19 cellular contexts compared by ENCODE assay signal in the genomic region with DNA sequence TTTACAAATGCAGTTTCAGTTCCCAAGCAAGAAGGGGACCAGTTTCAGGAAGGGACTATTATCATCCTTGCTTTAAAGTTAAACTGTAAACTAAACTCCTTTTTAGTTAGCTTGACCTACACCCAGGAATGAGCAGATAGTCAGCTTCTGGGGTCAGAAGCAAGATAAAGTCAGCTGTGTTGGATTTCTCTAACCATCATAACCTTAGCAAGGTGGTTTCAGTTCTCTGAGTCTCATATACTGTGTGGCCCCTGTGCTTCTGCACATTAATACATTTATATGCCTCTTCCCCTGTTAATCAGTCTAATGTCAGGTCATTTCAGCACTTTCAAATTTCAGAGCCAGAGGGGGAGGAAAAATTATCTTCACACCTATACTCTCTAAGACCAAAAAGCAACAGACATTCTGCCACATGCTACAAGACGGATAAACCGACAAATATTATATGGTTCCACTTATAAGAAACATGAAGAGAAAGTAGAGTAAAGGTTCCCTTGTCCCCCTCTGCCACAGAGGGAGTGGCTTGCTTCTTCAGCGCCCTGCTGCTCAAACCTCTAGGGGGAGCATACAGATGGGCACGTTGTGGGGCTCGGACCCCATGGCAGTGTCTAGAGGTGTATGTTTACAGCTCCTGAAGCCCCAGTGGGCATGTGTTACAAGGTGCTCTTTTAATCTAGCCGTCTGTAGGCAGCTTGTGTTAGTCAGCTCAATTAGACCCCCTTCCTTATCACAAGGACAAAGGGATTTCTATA.
A peak's percentile ranks its signal among the peaks of the same experiment; 100 is the strongest.
DNase-seq lines count a peak whose midpoint lies in the region; ATAC-seq, FAIRE-seq and TF ChIP-seq lines count a peak whose summit lies in the region.
"Had no signal": no experiment of that assay in that cellular context is flagged by ENCODE, and none has a peak within 500 bp of the region (broad histone marks: within the 10 kb centered on the region; RNA-seq: fewer than 3 reads in every experiment).

No MANE protein-coding gene starts in this region.

- FAIRE-seq in D721Med (lab: Jason Lieb, UNC), result no peak

- DNase-seq in D721Med (ENCODE audit: insufficient read length, low spot score) (no peak), choroid plexus epithelial cell (ENCODE audit: low read depth) (no peak), mucosa of gallbladder (ENCODE audit: low spot score) (no peak), NCI-H510A (lab: John Stamatoyannopoulos, UW) (no peak)
- DNase-seq: activated CD4-positive, alpha-beta T cell treated with anti-CD3 and anti-CD28 coated beads for 1 hour; body of pancreas; CD4-positive, alpha-beta T cell; GOT3; naive thymus-derived CD8-positive, alpha-beta T cell; NCI-H1105 treated with DMSO at 0.1 percent for 48 hours; testis had no signal

- TF ChIP-seq CTCF in D721Med (IDR thresholded peaks at IDR 0.05; ENCODE audit: insufficient read depth, missing control alignments), result peak; percentile 9
- TF ChIP-seq CTCF in Loucy (conservative IDR thresholded peaks at IDR 0.05; ENCODE audit: low read length), result peak; percentile 39; the same call in 1 of the 2 replicates
- peak; percentile 11 for TF ChIP-seq CTCF in choroid plexus epithelial cell (conservative IDR thresholded peaks at IDR 0.05; ENCODE audit: low read depth, low read length)

- 0 out of 2 replicates have a peak, but pooled peaks cover 4% of the 10 kb centered on the region for H3F3A ChIP-seq in Loucy (ENCODE audit: low read depth)

- ATAC-seq in GM21423 (IDR thresholded peaks at IDR 0.05; ENCODE audit: unreplicated experiment) (peak; percentile 69), HG02588 (IDR thresholded peaks at IDR 0.05; ENCODE audit: unreplicated experiment) (no peak), HG03521 (IDR thresholded peaks at IDR 0.05; ENCODE audit: unreplicated experiment) (no peak)
- ATAC-seq: body of pancreas; naive thymus-derived CD8-positive, alpha-beta T cell; sciatic nerve; SK-N-SH treated with all-trans-retinoic acid at 6 μM for 48 hours had no signal

- peaks cover 38% of the 10 kb centered on the region for H3K4me1 ChIP-seq in Loucy (ENCODE audit: insufficient read depth, low read length, poor library complexity, severe bottlenecking)
- H3K4me1 ChIP-seq: body of pancreas, parathyroid adenoma, testis had no signal

- H3K4me3 ChIP-seq in Loucy (ENCODE audit: low read length, poor library complexity, severe bottlenecking), result no peak overlapping the region
- no peak overlapping the region for H3K4me3 ChIP-seq in choroid plexus epithelial cell (ENCODE audit: low read depth, low read length)
- H3K4me3 ChIP-seq: body of pancreas, coronary artery, testis had no signal

- H3K27me3 ChIP-seq in Loucy (ENCODE audit: insufficient read depth, low read length, poor library complexity, severe bottlenecking), result no peaks in the 10 kb centered on the region
- H3K27me3 ChIP-seq: body of pancreas, testis had no signal

- peaks cover 3% of the 10 kb centered on the region for H3K36me3 ChIP-seq in Loucy (ENCODE audit: insufficient read depth, low read length)

- peaks cover 8% of the 10 kb centered on the region; the same call in 1 of the 2 replicates for H3K79me2 ChIP-seq in Loucy (ENCODE audit: insufficient read depth, low read length)
- H3K79me2 ChIP-seq: parathyroid adenoma had no signal

- H3K4me2 ChIP-seq in Loucy (ENCODE audit: low read depth, low read length, poor library complexity, severe bottlenecking), result peak overlapping the region; percentile 39

- H4K20me1 ChIP-seq in Loucy (ENCODE audit: insufficient read depth, low read length, poor library complexity, severe bottlenecking), result no peaks in the 10 kb centered on the region

- H2AFZ ChIP-seq in Loucy (ENCODE audit: low read length), result no peak overlapping the region
- H2AFZ ChIP-seq: parathyroid adenoma had no signal

- H3K9me2 ChIP-seq in Loucy (replicated peaks; ENCODE audit: low read depth, low read length), result no peaks in the 10 kb centered on the region

- H3K9ac ChIP-seq in Loucy (ENCODE audit: low read depth, low read length, poor library complexity, severe bottlenecking), result peak overlapping the region; percentile 3
- H3K9ac ChIP-seq: parathyroid adenoma had no signal

- peaks cover 14% of the 10 kb centered on the region for H3K9me3 ChIP-seq in Loucy (ENCODE audit: insufficient read depth, low read depth, low read length)
- H3K9me3 ChIP-seq: testis had no signal
